ENCODE assay signal across 8 cellular contexts in the genomic region with DNA sequence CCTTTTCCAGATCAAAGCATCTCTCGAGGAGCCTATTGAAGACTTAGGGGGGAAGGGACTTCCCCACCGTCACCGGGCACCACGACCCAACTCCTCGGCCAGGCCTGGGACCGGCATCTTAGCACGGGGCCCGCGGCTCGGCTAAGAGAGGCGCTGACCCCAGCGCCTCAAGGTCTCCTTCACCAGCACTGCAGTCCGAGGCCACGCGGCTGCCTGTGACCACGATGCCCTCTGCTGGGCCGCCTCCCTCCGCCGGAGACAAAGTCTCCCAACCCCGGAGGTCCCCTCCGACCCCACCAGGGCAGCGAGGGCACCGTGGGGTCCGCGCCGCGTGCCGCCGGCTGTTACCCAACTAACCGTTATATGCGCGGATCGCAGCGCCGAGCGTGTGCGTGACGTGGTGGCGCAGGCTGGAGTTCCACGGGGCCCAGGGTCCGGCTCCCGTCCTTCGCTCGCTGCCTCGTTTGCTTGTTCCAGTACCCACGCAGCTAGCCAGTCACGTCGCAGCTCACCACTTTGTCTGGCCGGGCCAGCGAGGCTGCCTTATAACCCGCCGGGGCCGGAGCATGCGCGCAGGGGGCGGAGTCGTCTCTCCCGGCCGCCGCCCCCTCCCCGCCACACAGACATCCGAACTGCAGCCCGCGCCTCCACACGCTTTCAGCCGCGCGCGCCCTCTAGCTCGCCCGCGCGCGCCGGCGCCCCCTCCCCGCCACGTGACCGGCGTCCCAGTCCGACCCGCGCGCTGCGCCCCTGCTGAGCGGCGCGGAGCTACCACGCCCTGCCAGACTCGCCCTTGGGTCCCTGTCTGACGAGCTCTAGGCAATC. TPM values are rescaled to one million over a fixed set of nuclear protein-coding genes. Genes with fewer than 3 reads are reported as not detected.
DNase-seq lines count a peak whose midpoint lies in the region; ATAC-seq and TF ChIP-seq lines count a peak whose summit lies in the region.

A gene with protein sequence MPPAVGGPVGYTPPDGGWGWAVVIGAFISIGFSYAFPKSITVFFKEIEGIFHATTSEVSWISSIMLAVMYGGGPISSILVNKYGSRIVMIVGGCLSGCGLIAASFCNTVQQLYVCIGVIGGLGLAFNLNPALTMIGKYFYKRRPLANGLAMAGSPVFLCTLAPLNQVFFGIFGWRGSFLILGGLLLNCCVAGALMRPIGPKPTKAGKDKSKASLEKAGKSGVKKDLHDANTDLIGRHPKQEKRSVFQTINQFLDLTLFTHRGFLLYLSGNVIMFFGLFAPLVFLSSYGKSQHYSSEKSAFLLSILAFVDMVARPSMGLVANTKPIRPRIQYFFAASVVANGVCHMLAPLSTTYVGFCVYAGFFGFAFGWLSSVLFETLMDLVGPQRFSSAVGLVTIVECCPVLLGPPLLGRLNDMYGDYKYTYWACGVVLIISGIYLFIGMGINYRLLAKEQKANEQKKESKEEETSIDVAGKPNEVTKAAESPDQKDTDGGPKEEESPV (minus strand): TSS at position 519 of the 825 bp plus-strand sequence. CDS start 26,888 bp downstream, outside the sequence.

- intact Hi-C loops in OCI-LY7 (cut with micrococcal nuclease; ENCODE audit: unreplicated experiment), result loop anchor here (2.0 to 10.0 kb wide), 6 partner anchors 19 to 989 kb away; partner anchors contain the start of genes CTTNBP2NL and LRIG2

- H3K4me1 ChIP-seq in OCI-LY7 (ENCODE audit: insufficient read depth, low read length, poor library complexity, severe bottlenecking), result peaks cover 45% of the 10 kb centered on the region

- ATAC-seq in GM21576 (IDR thresholded peaks at IDR 0.05; ENCODE audit: unreplicated experiment), result peak; percentile 50

- CTCF ChIA-PET in OCI-LY7 (lab: Charles Lee; ENCODE audit: unreplicated experiment), result interaction anchor here (1.2 kb wide), 2 partner anchors 18 to 87 kb away, joined by 4 to 5 read pairs; no protein-coding TSS in a partner anchor

- H3K4me3 ChIP-seq in OCI-LY7 (ENCODE audit: low read depth, low read length, poor library complexity, severe bottlenecking), result peak within 1 kb of the TSS; percentile 88
- peak within 1 kb of the TSS; percentile 89 for H3K4me3 ChIP-seq in epithelial cell of esophagus (ENCODE audit: low read length)

- no peaks in the 10 kb centered on the region for H3K27me3 Mint-ChIP-seq in IgD-negative memory B cell

- H3K36me3 ChIP-seq in OCI-LY7 (ENCODE audit: insufficient read depth, low read length), result peaks cover 34% of the 10 kb centered on the region

- H3K4me2 ChIP-seq in OCI-LY7 (ENCODE audit: low read length), result peak within 1 kb of the TSS; percentile 95

- H3K4me3 Mint-ChIP-seq in IgD-negative memory B cell, result peak within 1 kb of the TSS; percentile 66 to 100 (median 94)

- peaks cover 42% of the 10 kb centered on the region for H4K20me1 ChIP-seq in OCI-LY7 (ENCODE audit: insufficient read depth, low read length)

- H3K9me3 ChIP-seq in OCI-LY7 (ENCODE audit: low read length), result no peaks in the 10 kb centered on the region

- TF ChIP-seq CTCF in OCI-LY7 (conservative IDR thresholded peaks at IDR 0.05; ENCODE audit: low read length) (peak; percentile 35; the same call in 1 of the 2 replicates), epithelial cell of esophagus (IDR thresholded peaks at IDR 0.05; ENCODE audit: insufficient read depth, low read depth, low read length, missing control alignments) (no peak)

- H3K27ac ChIP-seq in OCI-LY7 (ENCODE audit: low read depth, low read length, poor library complexity, severe bottlenecking), result peak within 1 kb of the TSS; percentile 87

- peak within 1 kb of the TSS; percentile 32 to 97 (median 94) for H3K27ac Mint-ChIP-seq in IgD-negative memory B cell

- H3K36me3 Mint-ChIP-seq in IgD-negative memory B cell, result peaks cover 1% of the 10 kb centered on the region

- no peaks in the 10 kb centered on the region for H3K9me2 ChIP-seq in OCI-LY7 (ENCODE audit: insufficient read depth, low read length)

- BruUV-seq in OCI-LY7 (replicated peaks; lab: Mats Ljungman, UMichigan), result no TSS peak

- POLR2A ChIA-PET in OCI-LY7 (lab: Charles Lee), result interaction anchor here (0.7 to 2.9 kb wide), 7 partner anchors 19 to 117 kb away, joined by 3 to 13 read pairs (median 3); partner anchors contain the start of gene LRIG2

- no peaks in the 10 kb centered on the region for H3K9me3 Mint-ChIP-seq in IgD-negative memory B cell

- peaks cover 28 to 40% (median 36%) of the 10 kb centered on the region in 3 donors for H3K4me1 Mint-ChIP-seq in IgD-negative memory B cell

- peak within 1 kb of the TSS; percentile 36 for H2AFZ ChIP-seq in OCI-LY7 (ENCODE audit: low read length)

- DNase-seq in DMS153 treated with DMSO at 0.1 percent for 48 hours (lab: John Stamatoyannopoulos, UW; ENCODE audit: unreplicated experiment) (peak; percentile 70), OCI-LY7 (ENCODE audit: low spot score) (peak; percentile 94), activated T-cell treated with anti-CD3 and anti-CD28 coated beads for 1 hour (ENCODE audit: low read depth) (peak; percentile 83), epithelial cell of esophagus (ENCODE audit: low read depth) (peak; percentile 94), mucosa of gallbladder (ENCODE audit: low spot score) (peak; percentile 91)
- DNase-seq in stimulated activated CD8-positive, alpha-beta memory T cell treated with anti-CD3 and anti-CD28 coated beads, Interleukin-4, amount 100 ng/mL, for 24 hours (ENCODE audit: low read depth), result peak; percentile 88

- peaks cover 94% of the 10 kb centered on the region for H3K79me2 ChIP-seq in OCI-LY7 (ENCODE audit: insufficient read depth, low read depth, low read length)

RNA-seq across cellular contexts. Expression of the gene that starts here (rescaled TPM):
- polyA plus RNA-seq in IgD-negative memory B cell, result 7.5 TPM
- total RNA-seq in OCI-LY7 (2014; rRNA removed; shearing (Covaris generic)), result 50.9 and 56.1 TPM in 2 replicates
- total RNA-seq in OCI-LY7 (2022), result 60.3 and 67.8 TPM in 2 replicates
- total RNA-seq in mucosa of gallbladder, result 21.5 TPM

Comparison
In these comparisons a context has a peak if more than half of its experiments do, and no peak if none do; other contexts are left out.
1. Peak in every context shown above with its lines: DNase-seq, ATAC-seq, H3K4me3 ChIP-seq and H3K27ac ChIP-seq.